In the genomic region with DNA sequence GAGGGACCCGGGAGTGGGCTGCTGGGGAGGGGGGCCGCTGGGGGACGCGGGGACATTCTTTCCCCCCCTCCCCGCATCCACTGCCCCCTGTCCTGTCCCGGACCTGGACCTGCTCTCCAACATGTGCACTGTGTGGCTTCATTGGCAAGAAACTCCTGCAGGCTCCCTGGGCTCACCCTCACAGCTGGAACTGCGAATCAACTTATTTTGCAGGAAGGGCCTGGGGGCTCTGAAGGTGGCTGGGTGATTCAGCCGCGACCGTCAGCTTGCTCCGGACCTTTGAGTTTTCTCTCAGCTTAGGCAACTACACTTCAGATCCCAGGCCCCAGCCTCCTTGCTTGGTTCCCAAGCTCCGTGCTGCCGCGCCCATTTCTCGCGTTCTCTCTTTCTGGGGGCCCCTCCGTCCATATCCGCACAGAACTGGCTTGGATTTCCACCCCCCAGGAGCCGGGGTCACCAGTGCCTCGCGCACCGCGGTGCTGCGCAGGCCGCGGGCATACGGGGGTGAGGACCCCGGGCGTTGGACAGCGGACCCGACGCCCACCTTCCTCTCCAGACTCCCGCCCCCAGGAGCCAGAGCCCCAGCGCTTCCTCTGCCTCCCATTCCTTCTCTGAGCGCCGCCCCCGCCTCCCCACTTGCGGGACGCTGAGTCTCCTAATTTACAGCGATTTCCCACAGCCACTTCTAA, we compare ENCODE assay signal across 8 cellular contexts. TPM values are rescaled to one million over a fixed set of nuclear protein-coding genes. Genes with fewer than 3 reads are reported as not detected.
DNase-seq lines count a peak whose midpoint lies in the region; ATAC-seq and TF ChIP-seq lines count a peak whose summit lies in the region.

No MANE protein-coding gene starts in this region.

- H3K9ac ChIP-seq in HUES6 (ENCODE audit: low read length): peak overlapping the region; percentile 65

- H3K4me1 ChIP-seq in A673 (ENCODE audit: insufficient read depth, low read length, poor library complexity, severe bottlenecking) (peaks cover 40% of the 10 kb centered on the region), HUES6 (ENCODE audit: control insufficient read depth, insufficient read depth, low read length) (peaks cover 39% of the 10 kb centered on the region), thymus (ENCODE audit: control insufficient read depth, insufficient read depth, low read length) (peaks cover 10% of the 10 kb centered on the region)

- H3K4me3 ChIP-seq in A673 (ENCODE audit: low read depth, low read length, poor library complexity, severe bottlenecking): peak overlapping the region; percentile 66
- peak overlapping the region; percentile 81 for H3K4me3 ChIP-seq in HUES6 (ENCODE audit: low read depth, low read length)
- H3K4me3 ChIP-seq in thymus (ENCODE audit: low read length): peak overlapping the region; percentile 47

- BruUV-seq in A673 (replicated peaks; lab: Mats Ljungman, UMichigan) (no TSS peak), MCF 10A (replicated peaks; lab: Mats Ljungman, UMichigan) (no TSS peak)

- DNase-seq in A673 (ENCODE audit: low spot score) (peak; percentile 46), MCF 10A (ENCODE audit: unreplicated experiment) (peak; percentile 81), left kidney (ENCODE audit: low read depth, low spot score) (peak; percentile 73), epidermal melanocyte (ENCODE audit: insufficient read length, low spot score) (no peak), AML-193 (lab: John Stamatoyannopoulos, UW) (no peak)

- H3K9me3 Mint-ChIP-seq in MCF 10A (ENCODE audit: unreplicated experiment): no peaks in the 10 kb centered on the region

- H3K27ac ChIP-seq in A673 (ENCODE audit: low read depth, low read length, poor library complexity, severe bottlenecking) (peak overlapping the region; percentile 10), HUES6 (ENCODE audit: low read depth, low read length) (no peak overlapping the region), thymus (ENCODE audit: low read depth) (peak overlapping the region; percentile 66)

- H3K27ac Mint-ChIP-seq in MCF 10A (ENCODE audit: low read depth, unreplicated experiment): peak overlapping the region; percentile 63

- intact Hi-C loops in A673 (cut with micrococcal nuclease; ENCODE audit: unreplicated experiment): loop anchor here (5.0 to 10.0 kb wide), 2 partner anchors 50 to 152 kb away; no protein-coding TSS in a partner anchor
- intact Hi-C loops in MCF 10A (cut with micrococcal nuclease): no loop called here

- H3K4me1 Mint-ChIP-seq in MCF 10A (ENCODE audit: insufficient read depth, unreplicated experiment): peaks cover 25% of the 10 kb centered on the region

- no peaks in the 10 kb centered on the region for H3K27me3 ChIP-seq in A673 (replicated peaks; ENCODE audit: insufficient read depth, low read depth, low read length, poor library complexity)
- peaks cover 58% of the 10 kb centered on the region for H3K27me3 ChIP-seq in HUES6 (ENCODE audit: control insufficient read depth, insufficient read depth, low read length)
- H3K27me3 ChIP-seq in thymus (ENCODE audit: control insufficient read depth, insufficient read depth): peaks cover 47% of the 10 kb centered on the region

- H3K36me3 Mint-ChIP-seq in MCF 10A (ENCODE audit: insufficient read depth, unreplicated experiment): peaks cover 9% of the 10 kb centered on the region

- H3K27me3 Mint-ChIP-seq in MCF 10A (ENCODE audit: insufficient read depth, unreplicated experiment): no peaks in the 10 kb centered on the region

- POLR2A ChIA-PET in A673 (lab: Charles Lee; ENCODE audit: low non-redundant PET) (interaction anchor here (0.7 kb wide), 1 partner anchor 123 kb away, joined by 11 read pairs; no protein-coding TSS in a partner anchor), MCF 10A (lab: Yijun Ruan, JAX) (interaction anchor here (0.6 to 11.4 kb wide), 29 partner anchors 7 to 1699 kb away, joined by 3 to 599 read pairs (median 5); a partner anchor contains a TSS)

- WGBS in thymus: 34% methylated on average over 40 of the region's 40 CpGs

- H3K9me3 ChIP-seq in A673 (ENCODE audit: low read depth, low read length, poor library complexity, severe bottlenecking) (no peaks in the 10 kb centered on the region), HUES6 (ENCODE audit: control insufficient read depth, insufficient read depth, low read depth, low read length) (no peaks in the 10 kb centered on the region), thymus (ENCODE audit: control insufficient read depth) (no peaks in the 10 kb centered on the region)

- CTCF ChIA-PET in A673 (lab: Charles Lee): interaction anchor here (0.7 to 1.5 kb wide), 2 partner anchors 13 to 797 kb away, joined by 3 to 10 read pairs; no protein-coding TSS in a partner anchor
- CTCF ChIA-PET in MCF 10A (lab: Yijun Ruan, JAX): interaction anchor here (0.7 to 13.1 kb wide), 5 partner anchors 8 to 241 kb away, joined by 3 to 225 read pairs (median 4); a partner anchor contains a TSS

- H3K36me3 ChIP-seq in A673 (ENCODE audit: insufficient read depth, low read length, poor library complexity, severe bottlenecking) (no peaks in the 10 kb centered on the region), HUES6 (ENCODE audit: control insufficient read depth, insufficient read depth, low read length) (no peaks in the 10 kb centered on the region), thymus (ENCODE audit: control insufficient read depth, insufficient read depth) (no peaks in the 10 kb centered on the region)

- ATAC-seq in GM18858 (IDR thresholded peaks at IDR 0.05; ENCODE audit: unreplicated experiment): no peak

- H3K4me3 Mint-ChIP-seq in MCF 10A (ENCODE audit: unreplicated experiment): peak overlapping the region; percentile 99

- TF ChIP-seq CTCF in A673 (conservative IDR thresholded peaks at IDR 0.05; ENCODE audit: low read depth, low read length): no peak
- no peak for TF ChIP-seq CTCF in MCF 10A (IDR thresholded peaks at IDR 0.05; ENCODE audit: unreplicated experiment)

RNA-seq across cellular contexts. Expression of a gene that starts 0.5 kb away (rescaled TPM):
- 71.7 and 73.0 TPM in 2 replicates for total RNA-seq in A673 (2021)
- 416 and 429 TPM in 2 replicates for total RNA-seq in MCF 10A (2022)
- 35.8 TPM for polyA plus RNA-seq in thymus

RNA-seq across cellular contexts. Expression of a gene that starts 26.6 kb away (rescaled TPM):
- total RNA-seq in A673 (2021) (1,804 and 1,817 TPM in 2 replicates), MCF 10A (2022) (1,510 and 1,855 TPM in 2 replicates)
- 1,365 TPM for polyA plus RNA-seq in thymus

RNA-seq across cellular contexts. Expression of a gene that starts 44.2 kb away (rescaled TPM):
- total RNA-seq in A673 (2021): 27.3 and 27.6 TPM in 2 replicates
- 26.0 and 28.3 TPM in 2 replicates for total RNA-seq in MCF 10A (2022)
- polyA plus RNA-seq in thymus: 25.3 TPM

RNA-seq across cellular contexts. Expression of a gene that starts 54.6 kb away (rescaled TPM):
- total RNA-seq in A673 (2021) (241 and 243 TPM in 2 replicates), MCF 10A (2022) (139 and 176 TPM in 2 replicates)
- polyA plus RNA-seq in thymus: 79.3 TPM

Comparison
In these comparisons a context has a peak if more than half of its experiments do, and no peak if none do; other contexts are left out.
1. DNase-seq: peak in A673 (single experiment), MCF 10A (single experiment) and left kidney (single experiment); none in epidermal melanocyte (single experiment) and AML-193 (0 of 2).
2. Peak in every context shown above with its lines, with median percentiles within 50 percentile points of each other: H3K4me3 ChIP-seq.